ENCODE assay signal across 32 cellular contexts in genomic region chr12:132169376-132169775, GRCh38. TPM values are rescaled to one million over a fixed set of nuclear protein-coding genes. Genes with fewer than 3 reads are reported as not detected.
A peak's percentile ranks its signal among the peaks of the same experiment; 100 is the strongest.
DNase-seq lines count a peak whose midpoint lies in the region; ATAC-seq and TF ChIP-seq lines count a peak whose summit lies in the region.
"Had no signal": no experiment of that assay in that cellular context is flagged by ENCODE, and none has a peak within 500 bp of the region (broad histone marks: within the 10 kb centered on the region; RNA-seq: fewer than 3 reads in every experiment).

No MANE protein-coding gene starts in this region.

- intact Hi-C loops in left ventricle myocardium inferior (cut with micrococcal nuclease) = no loop called here

- DNase-seq in left ventricle myocardium inferior = peak; percentile 11
- DNase-seq in right atrium auricular region (ENCODE audit: low spot score) = no peak
- DNase-seq in NCI-H774 (lab: John Stamatoyannopoulos, UW) = peak; percentile 19
- peak; percentile 11 for DNase-seq in glutamatergic neuron
- no peak for DNase-seq in NCI-H1105 (lab: John Stamatoyannopoulos, UW)
- DNase-seq: activated CD4-positive, alpha-beta T cell treated with anti-CD3 and anti-CD28 coated beads for 48 hours; amniotic stem cell; brain microvascular endothelial cell; C1 segment of cervical spinal cord; Caco-2; esophagus squamous epithelium; Karpas-422; mammary epithelial cell; NCI-H526 treated with DMSO at 0.1 percent for 48 hours; Peyer's patch; stimulated activated CD4-positive, alpha-beta T cell treated with anti-CD3 and anti-CD28 coated beads, Interleukin-2, amount 100 ng/mL, for 24 hours; stomach; T1000 had no signal

- no peaks in the 10 kb centered on the region for H3K36me3 Mint-ChIP-seq in glutamatergic neuron (ENCODE audit: unreplicated experiment)
- no peaks in the 10 kb centered on the region for H3K36me3 Mint-ChIP-seq in stimulated activated memory B cell treated with anti-CD40 and anti-IgM and Interleukin-4, amounts not matched to agents 10 μg/mL and 1 μg/mL and 100 μg/mL, for 72 hours
- H3K36me3 Mint-ChIP-seq: activated naive CD4-positive, alpha-beta T cell treated with anti-CD3 and anti-CD28 coated beads, Interleukin-2, amount 50 U/mL, for 24 hours had no signal

- H3K27ac ChIP-seq in left ventricle myocardium inferior (replicated peaks) (no peak overlapping the region), right atrium auricular region (no peak overlapping the region)
- H3K27ac ChIP-seq: brain microvascular endothelial cell, dorsolateral prefrontal cortex, esophagus squamous epithelium, foreskin keratinocyte, heart left ventricle, HL-60, Peyer's patch, SJSA1, stomach, vagina, VCaP had no signal

- no peak overlapping the region for H3K4me3 Mint-ChIP-seq in glutamatergic neuron (ENCODE audit: unreplicated experiment)
- no peak overlapping the region for H3K4me3 Mint-ChIP-seq in stimulated activated memory B cell treated with anti-CD40 and anti-IgM and Interleukin-4, amounts not matched to agents 10 μg/mL and 1 μg/mL and 100 μg/mL, for 72 hours
- H3K4me3 Mint-ChIP-seq: activated naive CD4-positive, alpha-beta T cell treated with anti-CD3 and anti-CD28 coated beads, Interleukin-2, amount 50 U/mL, for 24 hours; activated T-helper 17 cell treated with anti-CD3 and anti-CD28 coated beads, Interleukin-2, amount 50 U/mL, for 72 hours; GM23338 had no signal

- H3K9me3 ChIP-seq in left ventricle myocardium inferior (replicated peaks) (no peaks in the 10 kb centered on the region), right atrium auricular region (no peaks in the 10 kb centered on the region)
- H3K9me3 ChIP-seq: Caco-2, esophagus squamous epithelium, heart left ventricle, pancreas, Peyer's patch, SJSA1, stomach, vagina had no signal

- H3K27ac Mint-ChIP-seq in glutamatergic neuron (ENCODE audit: unreplicated experiment) = no peak overlapping the region
- no peak overlapping the region for H3K27ac Mint-ChIP-seq in stimulated activated memory B cell treated with anti-CD40 and anti-IgM and Interleukin-4, amounts not matched to agents 10 μg/mL and 1 μg/mL and 100 μg/mL, for 72 hours
- H3K27ac Mint-ChIP-seq: activated naive CD4-positive, alpha-beta T cell treated with anti-CD3 and anti-CD28 coated beads, Interleukin-2, amount 50 U/mL, for 24 hours; activated T-helper 17 cell treated with anti-CD3 and anti-CD28 coated beads, Interleukin-2, amount 50 U/mL, for 72 hours; GM23338 had no signal

- H3K27me3 Mint-ChIP-seq in glutamatergic neuron (ENCODE audit: unreplicated experiment) = no peaks in the 10 kb centered on the region
- peaks cover 45% of the 10 kb centered on the region for H3K27me3 Mint-ChIP-seq in stimulated activated memory B cell treated with anti-CD40 and anti-IgM and Interleukin-4, amounts not matched to agents 10 μg/mL and 1 μg/mL and 100 μg/mL, for 72 hours
- H3K27me3 Mint-ChIP-seq: activated naive CD4-positive, alpha-beta T cell treated with anti-CD3 and anti-CD28 coated beads, Interleukin-2, amount 50 U/mL, for 24 hours; activated T-helper 17 cell treated with anti-CD3 and anti-CD28 coated beads, Interleukin-2, amount 50 U/mL, for 72 hours had no signal

- peaks cover 6% of the 10 kb centered on the region for H3K9me3 Mint-ChIP-seq in glutamatergic neuron (ENCODE audit: unreplicated experiment)
- peaks cover 12% of the 10 kb centered on the region for H3K9me3 Mint-ChIP-seq in stimulated activated memory B cell treated with anti-CD40 and anti-IgM and Interleukin-4, amounts not matched to agents 10 μg/mL and 1 μg/mL and 100 μg/mL, for 72 hours
- H3K9me3 Mint-ChIP-seq: activated naive CD4-positive, alpha-beta T cell treated with anti-CD3 and anti-CD28 coated beads, Interleukin-2, amount 50 U/mL, for 24 hours; activated T-helper 17 cell treated with anti-CD3 and anti-CD28 coated beads, Interleukin-2, amount 50 U/mL, for 72 hours had no signal

- TF ChIP-seq CTCF in left ventricle myocardium inferior (IDR thresholded peaks at IDR 0.05; ENCODE audit: borderline replicate concordance) (no peak), right atrium auricular region (IDR thresholded peaks at IDR 0.05) (no peak), glutamatergic neuron (IDR thresholded peaks at IDR 0.05; ENCODE audit: partially characterized antibody, unreplicated experiment) (no peak)

- no peaks in the 10 kb centered on the region for H3K4me1 Mint-ChIP-seq in glutamatergic neuron (ENCODE audit: low read depth, unreplicated experiment)
- peaks cover 14% of the 10 kb centered on the region for H3K4me1 Mint-ChIP-seq in stimulated activated memory B cell treated with anti-CD40 and anti-IgM and Interleukin-4, amounts not matched to agents 10 μg/mL and 1 μg/mL and 100 μg/mL, for 72 hours
- H3K4me1 Mint-ChIP-seq: GM23338 had no signal

- peak; percentile 38 for ATAC-seq in stimulated activated memory B cell treated with anti-CD40 and anti-IgM and Interleukin-4, amounts not matched to agents 10 μg/mL and 1 μg/mL and 100 μg/mL, for 72 hours
- ATAC-seq in HG03460 (IDR thresholded peaks at IDR 0.05; ENCODE audit: unreplicated experiment) (no peak), HG03108 (IDR thresholded peaks at IDR 0.05; ENCODE audit: unreplicated experiment) (no peak)
- ATAC-seq: activated T-helper 17 cell treated with anti-CD3 and anti-CD28 coated beads, Interleukin-2, amount 50 U/mL, for 72 hours; foreskin keratinocyte; GM23338; heart left ventricle had no signal

- H3K36me3 ChIP-seq in left ventricle myocardium inferior (no peaks in the 10 kb centered on the region), right atrium auricular region (no peaks in the 10 kb centered on the region)
- H3K36me3 ChIP-seq: brain microvascular endothelial cell, esophagus squamous epithelium, heart left ventricle, pancreas, Peyer's patch, SJSA1, stomach, vagina had no signal

- H3K27me3 ChIP-seq in left ventricle myocardium inferior (ENCODE audit: low read depth) (peaks cover 69% of the 10 kb centered on the region), right atrium auricular region (no peaks in the 10 kb centered on the region)
- H3K27me3 ChIP-seq: Peyer's patch, vagina had no signal

- H3K4me3 ChIP-seq in left ventricle myocardium inferior (no peak overlapping the region), right atrium auricular region (no peak overlapping the region)
- H3K4me3 ChIP-seq: dorsolateral prefrontal cortex, esophagus squamous epithelium, GM23338, heart left ventricle, pancreas, Peyer's patch, SJSA1, stomach, vagina had no signal

- no peaks in the 10 kb centered on the region for H3K4me1 ChIP-seq in left ventricle myocardium inferior
- no peaks in the 10 kb centered on the region for H3K4me1 ChIP-seq in right atrium auricular region
- H3K4me1 ChIP-seq: Caco-2, foreskin keratinocyte, heart left ventricle, pancreas, Peyer's patch, SJSA1, vagina had no signal

RNA-seq across cellular contexts. Expression of gene NOC4L, which starts 25.1 kb away (rescaled TPM):
- total RNA-seq in left ventricle myocardium inferior (10.3 TPM), right atrium auricular region (1 to 10 TPM; 6.9 to 9.9 TPM), glutamatergic neuron (ENCODE audit: unreplicated experiment) (17.8 TPM)

RNA-seq across cellular contexts. Expression of gene DDX51, which starts 25.3 kb away (rescaled TPM):
- 9.0 TPM for total RNA-seq in left ventricle myocardium inferior
- total RNA-seq in right atrium auricular region = 1 to 10 TPM; 6.6 to 8.0 TPM
- 24.9 TPM for total RNA-seq in glutamatergic neuron (ENCODE audit: unreplicated experiment)

Comparison
In these comparisons a context has a peak if more than half of its experiments do, and no peak if none do; other contexts are left out.
1. DNase-seq: peak in left ventricle myocardium inferior (single experiment), NCI-H774 (single experiment) and glutamatergic neuron (single experiment); none in right atrium auricular region (single experiment) and NCI-H1105 (single experiment).